Comparison of ENCODE assay signal across 14 cellular contexts in genomic region chr13:30697177-30697953, GRCh38. TPM values are rescaled to one million over a fixed set of nuclear protein-coding genes. Genes with fewer than 3 reads are reported as not detected.
A peak's percentile ranks its signal among the peaks of the same experiment; 100 is the strongest.
DNase-seq lines count a peak whose midpoint lies in the region; ATAC-seq and TF ChIP-seq lines count a peak whose summit lies in the region.
"Had no signal": no experiment of that assay in that cellular context is flagged by ENCODE, and none has a peak within 500 bp of the region (broad histone marks: within the 10 kb centered on the region; RNA-seq: fewer than 3 reads in every experiment).

No MANE protein-coding gene starts in this region.

- no peak overlapping the region for H3K9ac ChIP-seq in mammary epithelial cell (ENCODE audit: insufficient read depth, low read length)

- H3K27ac ChIP-seq in breast epithelium (peak overlapping the region; percentile 8 to 49), mammary epithelial cell (ENCODE audit: insufficient read depth, low read depth, low read length) (no peak overlapping the region), upper lobe of right lung (peak overlapping the region; percentile 12)
- H3K27ac ChIP-seq: Peyer's patch, sigmoid colon, thyroid gland had no signal

- no peaks in the 10 kb centered on the region for H3K36me3 ChIP-seq in breast epithelium
- no peaks in the 10 kb centered on the region for H3K36me3 ChIP-seq in mammary epithelial cell (ENCODE audit: insufficient read depth, low read length)
- no peaks in the 10 kb centered on the region for H3K36me3 ChIP-seq in mucosa of descending colon (ENCODE audit: low read depth)
- no peaks in the 10 kb centered on the region for H3K36me3 ChIP-seq in upper lobe of right lung
- H3K36me3 ChIP-seq in MG63: no peaks in the 10 kb centered on the region
- H3K36me3 ChIP-seq: Peyer's patch, sigmoid colon, thyroid gland had no signal

- H3K4me3 ChIP-seq in breast epithelium: peak overlapping the region in 2 of 3 donors; percentile 9 to 30
- H3K4me3 ChIP-seq in mammary epithelial cell (replicated peaks in 1 of 3; ENCODE audit: insufficient read depth in 1 of 3, low read depth in 2 of 3, low read length in 3 of 3): no peak overlapping the region
- H3K4me3 ChIP-seq in mucosa of descending colon: no peak overlapping the region
- H3K4me3 ChIP-seq in upper lobe of right lung: no peak overlapping the region
- H3K4me3 ChIP-seq in MG63: no peak overlapping the region
- H3K4me3 ChIP-seq: Peyer's patch, sigmoid colon, thyroid gland had no signal

- no peak for TF ChIP-seq CTCF in breast epithelium (IDR thresholded peaks at IDR 0.05)
- TF ChIP-seq CTCF in mammary epithelial cell (conservative IDR thresholded peaks at IDR 0.05 in 1 of 2, IDR thresholded peaks at IDR 0.05 in 1 of 2; ENCODE audit: extremely low read depth in 1 of 2, insufficient read depth in 1 of 2, low read depth in 1 of 2, low read length in 2 of 2): no peak
- TF ChIP-seq CTCF in mucosa of descending colon (IDR thresholded peaks at IDR 0.05): no peak
- TF ChIP-seq CTCF in upper lobe of right lung (IDR thresholded peaks at IDR 0.05): no peak

- BruUV-seq in mammary epithelial cell (replicated peaks; lab: Mats Ljungman, UMichigan): no TSS peak

- H4K20me1 ChIP-seq in mammary epithelial cell (ENCODE audit: insufficient read depth, low read length): no peaks in the 10 kb centered on the region

- in situ Hi-C loops in mammary epithelial cell (cut with MboI; ENCODE audit: low sequenced_read_pairs in 2 of 2): no loop called here

- no peak for DNase-seq in breast epithelium (ENCODE audit: low spot score in 2 of 2)
- DNase-seq in mammary epithelial cell: no peak
- DNase-seq in dermis blood vessel endothelial cell: peak; percentile 42
- peak in 1 of 3 donors; percentile 48 for DNase-seq in mucosa of descending colon
- DNase-seq in upper lobe of right lung: no peak
- no peak for DNase-seq in MG63
- DNase-seq in NCI-H82 treated with DMSO at 0.1 percent for 48 hours (lab: John Stamatoyannopoulos, UW; ENCODE audit: unreplicated experiment): no peak
- DNase-seq: hippocampal formation, NCI-H446 treated with DMSO at 0.1 percent for 48 hours, Peyer's patch, sigmoid colon, thyroid gland had no signal

- CTCF ChIA-PET in mammary epithelial cell (lab: Charles Lee; ENCODE audit: low non-redundant PET): no interaction called here

- WGBS in mammary epithelial cell (ENCODE audit: low coverage, missing lambda C conversion rate): 81% methylated on average over 8 of the region's 8 CpGs

- no peaks in the 10 kb centered on the region for H3K4me1 ChIP-seq in breast epithelium
- no peaks in the 10 kb centered on the region for H3K4me1 ChIP-seq in mammary epithelial cell (ENCODE audit: insufficient read depth, low read length)
- peaks cover 5% of the 10 kb centered on the region for H3K4me1 ChIP-seq in mucosa of descending colon (ENCODE audit: low read depth)
- peaks cover 25% of the 10 kb centered on the region for H3K4me1 ChIP-seq in upper lobe of right lung
- H3K4me1 ChIP-seq: sigmoid colon had no signal

- H3K79me2 ChIP-seq in mammary epithelial cell (ENCODE audit: insufficient read depth, low read length): no peaks in the 10 kb centered on the region

- no peak overlapping the region for H3K4me2 ChIP-seq in mammary epithelial cell (ENCODE audit: insufficient read depth, low read depth, low read length)

- no peak for TF ChIP-seq POLR2A in breast epithelium (IDR thresholded peaks at IDR 0.05)

- dilution Hi-C loops in mammary epithelial cell (cut with HindIII; ENCODE audit: low sequenced_read_pairs): no loop called here

- no peaks in the 10 kb centered on the region for H3K9me3 ChIP-seq in breast epithelium
- H3K9me3 ChIP-seq in mammary epithelial cell (replicated peaks; ENCODE audit: insufficient read depth, low read length): no peaks in the 10 kb centered on the region
- no peaks in the 10 kb centered on the region for H3K9me3 ChIP-seq in mucosa of descending colon
- no peaks in the 10 kb centered on the region for H3K9me3 ChIP-seq in upper lobe of right lung
- H3K9me3 ChIP-seq in MG63: no peaks in the 10 kb centered on the region
- H3K9me3 ChIP-seq: Peyer's patch, sigmoid colon, thyroid gland had no signal

- no peak overlapping the region for H2AFZ ChIP-seq in mammary epithelial cell (ENCODE audit: low read depth, low read length)

- intact Hi-C loops in breast epithelium (cut with DNase I; ENCODE audit: low total_unique reads): no loop called here
- intact Hi-C loops in mammary epithelial cell (cut with micrococcal nuclease): no loop called here
- intact Hi-C loops in mucosa of descending colon (cut with DNase I, micrococcal nuclease): no loop called here
- intact Hi-C loops in upper lobe of right lung (cut with DNase I): no loop called here

- ATAC-seq in mucosa of descending colon (peak; percentile 94), upper lobe of right lung (peak; percentile 73), GM18502 (IDR thresholded peaks at IDR 0.05; ENCODE audit: poor library complexity, unreplicated experiment) (no peak)

- H3K27me3 ChIP-seq in breast epithelium: no peaks in the 10 kb centered on the region
- H3K27me3 ChIP-seq in mammary epithelial cell (ENCODE audit: insufficient read depth, low read length): no peaks in the 10 kb centered on the region
- no peaks in the 10 kb centered on the region for H3K27me3 ChIP-seq in upper lobe of right lung
- no peaks in the 10 kb centered on the region for H3K27me3 ChIP-seq in MG63
- H3K27me3 ChIP-seq: Peyer's patch, sigmoid colon, thyroid gland had no signal

RNA-seq across cellular contexts. Expression of gene ALOX5AP, which starts 38.0 kb away (rescaled TPM):
- total RNA-seq in breast epithelium (10 to 100 TPM; 32.1 to 47.4 (median 37.9) TPM), mammary epithelial cell (under 1 TPM; 0.33 to 0.35 TPM), dermis blood vessel endothelial cell (0.14 and 0.34 TPM in 2 replicates), mucosa of descending colon (10 to 100 TPM in 2 of 3 donors, 1 to 10 TPM in 1; 5.1 to 13.8 (median 11.8) TPM), upper lobe of right lung (195 TPM)
- polyA plus RNA-seq in mammary epithelial cell: 0.19 TPM
- not detected for polyA minus RNA-seq in mammary epithelial cell
- total RNA-seq in MG63 (2014; rRNA removed; shearing (Covaris generic); ENCODE audit: low replicate concordance): not detected in 2 replicates
- total RNA-seq: A673 had no signal

Comparison
In these comparisons a context has a peak if more than half of its experiments do, and no peak if none do; other contexts are left out.
1. H3K4me3 ChIP-seq: peak in breast epithelium (2 of 3); none in mammary epithelial cell (0 of 3), mucosa of descending colon (single experiment), upper lobe of right lung (single experiment) and MG63 (single experiment).